6 cellular contexts compared by ENCODE assay signal in genomic region chr7:131596785-131597184, GRCh38.
"Had no signal": no experiment of that assay in that cellular context is flagged by ENCODE, and none has a peak within 500 bp of the region (broad histone marks: within the 10 kb centered on the region; RNA-seq: fewer than 3 reads in every experiment).

No MANE protein-coding gene starts in this region.

- H3K4me3 ChIP-seq: GM23248 had no signal

- ATAC-seq: HepG2 had no signal

- DNase-seq: GM23248, GOT3, H9, HCEC 1CT had no signal

- H2AFZ ChIP-seq: GM23248 had no signal

- H3K9ac ChIP-seq: GM23248 had no signal

- H3K27ac ChIP-seq: GM23248 had no signal

- FAIRE-seq: H54, HepG2 had no signal
